15 cellular contexts compared by ENCODE assay signal in genomic region chr10:129025774-129026173, GRCh38.
DNase-seq lines count a peak whose midpoint lies in the region; TF ChIP-seq lines count a peak whose summit lies in the region.
"Had no signal": no experiment of that assay in that cellular context is flagged by ENCODE, and none has a peak within 500 bp of the region (broad histone marks: within the 10 kb centered on the region; RNA-seq: fewer than 3 reads in every experiment).

No MANE protein-coding gene starts in this region.

- H3K36me3 Mint-ChIP-seq in nephron (ENCODE audit: low read depth) = no peaks in the 10 kb centered on the region

- H3K9me3 ChIP-seq in SK-N-MC (ENCODE audit: low read depth, low read length) = no peaks in the 10 kb centered on the region
- H3K9me3 ChIP-seq in spleen = no peaks in the 10 kb centered on the region
- no peaks in the 10 kb centered on the region for H3K9me3 ChIP-seq in suprapubic skin

- peaks cover 0 to 42% (median 3%) of the 10 kb centered on the region in 7 donors for H3K27me3 ChIP-seq in spleen (replicated peaks in 1 of 7)
- H3K27me3 ChIP-seq in suprapubic skin = peaks cover 16% of the 10 kb centered on the region

- no peak for TF ChIP-seq POLR2A in spleen (IDR thresholded peaks at IDR 0.05)
- no peak for TF ChIP-seq POLR2A in suprapubic skin (IDR thresholded peaks at IDR 0.05)

- H3K4me1 ChIP-seq in spleen (no peaks in the 10 kb centered on the region), suprapubic skin (no peaks in the 10 kb centered on the region)

- TF ChIP-seq CTCF in nephron (IDR thresholded peaks at IDR 0.05; ENCODE audit: unreplicated experiment in 3 of 3) (no peak), spleen (IDR thresholded peaks at IDR 0.05 in 8 of 11, conservative IDR thresholded peaks at IDR 0.05 in 3 of 11) (no peak), suprapubic skin (IDR thresholded peaks at IDR 0.05) (no peak)

- H3K4me3 Mint-ChIP-seq in nephron = no peak overlapping the region
- H3K4me3 Mint-ChIP-seq: B cell; CD4-positive, alpha-beta T cell; HFFc6 had no signal

- DNase-seq in ELF-1 (ENCODE audit: low read depth, low spot score) (peak; percentile 50), SK-N-MC (ENCODE audit: low read depth, low spot score) (no peak), spleen (peak; percentile 63), KBM-7 (no peak), suprapubic skin (ENCODE audit: low spot score in 2 of 2) (no peak), NCI-H2171 (lab: John Stamatoyannopoulos, UW) (no peak)
- DNase-seq: C1 segment of cervical spinal cord; CD4-positive, alpha-beta T cell; DMS79; GM23248; HCEC 1CT; HFFc6 had no signal

- H3K9me3 Mint-ChIP-seq in nephron = no peaks in the 10 kb centered on the region
- H3K9me3 Mint-ChIP-seq: CD4-positive, alpha-beta T cell had no signal

- peaks cover 71% of the 10 kb centered on the region for H3K4me1 Mint-ChIP-seq in nephron
- H3K4me1 Mint-ChIP-seq: B cell had no signal

- no peaks in the 10 kb centered on the region for H3K36me3 ChIP-seq in SK-N-MC (ENCODE audit: insufficient read depth, low read length)
- H3K36me3 ChIP-seq in spleen = no peaks in the 10 kb centered on the region
- H3K36me3 ChIP-seq in suprapubic skin = no peaks in the 10 kb centered on the region

- H3K27me3 Mint-ChIP-seq in nephron (ENCODE audit: low read depth) = peaks cover 28% of the 10 kb centered on the region

- no peak for TF ChIP-seq EP300 in suprapubic skin (IDR thresholded peaks at IDR 0.05)

- H3K27ac ChIP-seq in SK-N-MC (peak overlapping the region; percentile 95), spleen (no peak overlapping the region), suprapubic skin (no peak overlapping the region)
- H3K27ac ChIP-seq: GM23248, HL-60 had no signal

- 68 to 90% (median 88%) methylated on average over 6 to 10 of the region's 10 CpGs for WGBS in spleen, 5 donors
- WGBS in suprapubic skin = 80% methylated on average over 9 of the region's 10 CpGs

- peak overlapping the region in 2 of 3 experiments; percentile 39 to 83 for H3K27ac Mint-ChIP-seq in nephron
- H3K27ac Mint-ChIP-seq: B cell; CD4-positive, alpha-beta T cell; HFFc6 had no signal

- H3K9ac ChIP-seq in SK-N-MC (ENCODE audit: insufficient read length) = no peak overlapping the region
- H3K9ac ChIP-seq: GM23248 had no signal

- intact Hi-C loops in spleen (cut with DNase I; ENCODE audit: low total_unique reads) = no loop called here

- in situ Hi-C loops in KBM-7 (cut with MboI; ENCODE audit: low pct_unique_long_range_greater_than_20kb, low sequenced_read_pairs) = no loop called here

- H3K4me3 ChIP-seq in SK-N-MC = no peak overlapping the region
- H3K4me3 ChIP-seq in spleen = no peak overlapping the region
- H3K4me3 ChIP-seq in suprapubic skin = no peak overlapping the region
- H3K4me3 ChIP-seq: GM23248 had no signal

Comparison
In these comparisons a context has a peak if more than half of its experiments do, and no peak if none do; other contexts are left out.
1. DNase-seq: peak in ELF-1 (single experiment) and spleen (single experiment); none in SK-N-MC (single experiment), KBM-7 (single experiment), suprapubic skin (0 of 2) and NCI-H2171 (single experiment).